Comparison of ENCODE assay signal across 8 cellular contexts in the genomic region with DNA sequence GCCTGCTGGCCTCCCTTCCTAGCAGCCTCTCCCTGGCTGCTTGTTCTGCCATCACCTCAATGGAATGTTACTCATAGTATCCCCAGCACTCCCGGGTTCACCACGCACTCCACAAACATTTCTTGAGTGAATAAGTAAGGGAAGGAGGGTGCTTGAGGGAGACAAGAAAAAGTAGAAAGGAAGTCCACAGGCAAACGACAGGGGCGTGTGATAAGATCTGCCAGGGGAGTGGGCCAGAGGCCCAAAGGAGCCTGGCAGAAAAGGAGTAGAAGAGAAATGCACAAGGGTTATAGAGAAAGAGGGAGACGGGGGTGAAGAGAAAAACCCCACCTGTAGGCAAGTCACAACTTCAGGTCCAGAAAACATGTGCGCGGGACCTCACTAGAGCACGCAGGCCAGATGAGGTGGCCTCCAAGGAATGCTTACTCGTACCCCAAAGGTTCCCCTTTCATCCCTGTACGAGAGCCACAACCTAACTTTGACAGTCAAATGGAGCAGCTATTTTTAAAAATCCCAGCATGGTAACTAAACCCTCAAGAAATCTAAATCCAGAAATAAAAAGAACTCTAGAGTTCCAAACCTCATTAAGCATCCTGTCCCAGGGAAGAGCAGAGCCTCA. TPM values are rescaled to one million over a fixed set of nuclear protein-coding genes. Genes with fewer than 3 reads are reported as not detected.
DNase-seq lines count a peak whose midpoint lies in the region; ATAC-seq and TF ChIP-seq lines count a peak whose summit lies in the region.

No MANE protein-coding gene starts in this region.

- H3K9ac ChIP-seq in MM.1S (ENCODE audit: low read length) = no peak overlapping the region

- H3K27me3 Mint-ChIP-seq in WTC11 (ENCODE audit: low read depth) = no peaks in the 10 kb centered on the region

- intact Hi-C loops in sigmoid colon (cut with DNase I) = no loop called here

- in situ Hi-C loops in GM13976 (cut with MboI; ENCODE audit: low sequenced_read_pairs, unreplicated experiment) = no loop called here

- peaks cover 32% of the 10 kb centered on the region for H3K4me1 Mint-ChIP-seq in WTC11

- no peaks in the 10 kb centered on the region for H3K9me3 Mint-ChIP-seq in WTC11

- H4K20me1 ChIP-seq in MM.1S (ENCODE audit: insufficient read depth, low read length) = no peaks in the 10 kb centered on the region

- peak overlapping the region; percentile 86 to 97 (median 88) for H3K27ac ChIP-seq in gastroesophageal sphincter
- H3K27ac ChIP-seq in sigmoid colon = peak overlapping the region; percentile 82 to 92 (median 88)
- H3K27ac ChIP-seq in MM.1S (ENCODE audit: low read length) = no peak overlapping the region

- H3K4me3 ChIP-seq in gastroesophageal sphincter (peak overlapping the region in 1 of 2 donors; percentile 12), sigmoid colon (peak overlapping the region in 2 of 4 donors; percentile 2 to 8), MM.1S (ENCODE audit: low read length) (no peak overlapping the region)

- peaks cover 0 to 3% of the 10 kb centered on the region in 2 donors for H3K36me3 ChIP-seq in gastroesophageal sphincter
- H3K36me3 ChIP-seq in sigmoid colon = no peaks in the 10 kb centered on the region
- no peaks in the 10 kb centered on the region for H3K36me3 ChIP-seq in MM.1S (replicated peaks; ENCODE audit: insufficient read depth, low read length)

- H3K4me1 ChIP-seq in gastroesophageal sphincter = peaks cover 27 to 100% (median 85%) of the 10 kb centered on the region in 3 donors
- H3K4me1 ChIP-seq in sigmoid colon = peaks cover 0 to 100% (median 97%) of the 10 kb centered on the region in 4 donors
- no peaks in the 10 kb centered on the region for H3K4me1 ChIP-seq in MM.1S (ENCODE audit: low read length)

- no peak overlapping the region for H3K4me2 ChIP-seq in MM.1S (ENCODE audit: low read depth, low read length)

- TF ChIP-seq CTCF in WTC11 (IDR thresholded peaks at IDR 0.05) (no peak), gastroesophageal sphincter (IDR thresholded peaks at IDR 0.05) (no peak), sigmoid colon (IDR thresholded peaks at IDR 0.05) (no peak), GM13976 (IDR thresholded peaks at IDR 0.05; ENCODE audit: borderline replicate concordance, control extremely low read depth, extremely low read depth, insufficient read depth, missing control alignments) (no peak), MM.1S (IDR thresholded peaks at IDR 0.05; ENCODE audit: low read length) (no peak)

- 30 to 55% methylated on average over 6 to 8 of the region's 10 CpGs for WGBS in gastroesophageal sphincter (ENCODE audit: low coverage in 1 of 2), 2 donors
- WGBS in sigmoid colon, 2 donors = 68 to 70% methylated on average over 10 of the region's 10 CpGs

- no peaks in the 10 kb centered on the region for H3K9me2 ChIP-seq in MM.1S (replicated peaks; ENCODE audit: insufficient read depth, low read length)

- TF ChIP-seq POLR2A in gastroesophageal sphincter (IDR thresholded peaks at IDR 0.05) (no peak), sigmoid colon (IDR thresholded peaks at IDR 0.05) (no peak)

- no peaks in the 10 kb centered on the region for H3K9me3 ChIP-seq in gastroesophageal sphincter
- no peaks in the 10 kb centered on the region for H3K9me3 ChIP-seq in sigmoid colon
- H3K9me3 ChIP-seq in MM.1S (replicated peaks; ENCODE audit: insufficient read depth, low read length) = no peaks in the 10 kb centered on the region

- H2AFZ ChIP-seq in MM.1S (ENCODE audit: low read length) = no peak overlapping the region

- no peak overlapping the region for H3K4me3 Mint-ChIP-seq in WTC11

- H3K27me3 ChIP-seq in gastroesophageal sphincter = no peaks in the 10 kb centered on the region
- H3K27me3 ChIP-seq in sigmoid colon = no peaks in the 10 kb centered on the region
- H3K27me3 ChIP-seq in MM.1S (replicated peaks; ENCODE audit: insufficient read depth, low read length) = no peaks in the 10 kb centered on the region

- H3F3A ChIP-seq in MM.1S (ENCODE audit: insufficient read depth, low read length) = no peaks in the 10 kb centered on the region

- H3K36me3 Mint-ChIP-seq in WTC11 = no peaks in the 10 kb centered on the region; the same call in 1 of the 2 replicates

- DNase-seq in EH (ENCODE audit: low read depth) = peak; percentile 95
- no peak for DNase-seq in WTC11 (ENCODE audit: low spot score)
- no peak for DNase-seq in sigmoid colon
- no peak for DNase-seq in GM13976 (ENCODE audit: low spot score)
- DNase-seq in MM.1S = no peak

- TF ChIP-seq EP300 in gastroesophageal sphincter (IDR thresholded peaks at IDR 0.05) = no peak
- TF ChIP-seq EP300 in sigmoid colon (IDR thresholded peaks at IDR 0.05) = no peak

- ATAC-seq in WTC11 (no peak), gastroesophageal sphincter (peak; percentile 64), GM21576 (IDR thresholded peaks at IDR 0.05; ENCODE audit: unreplicated experiment) (no peak), HG02610 (IDR thresholded peaks at IDR 0.05; ENCODE audit: unreplicated experiment) (no peak)

- H3K27ac Mint-ChIP-seq in WTC11 = peak overlapping the region; percentile 30; the same call in 1 of the 2 replicates

- CTCF ChIA-PET in WTC11 (lab: Charles Lee) = interaction anchor here (0.8 to 2.2 kb wide), 5 partner anchors 51 to 499 kb away, joined by 3 to 7 read pairs (median 5); no protein-coding TSS in a partner anchor

- POLR2A ChIA-PET in WTC11 (lab: Charles Lee) = no interaction called here

- H3K79me2 ChIP-seq in MM.1S (ENCODE audit: low read length) = peaks cover 54% of the 10 kb centered on the region

TF ChIP-seq in WTC11, 78 proteins besides CTCF, POLR2A, EP300 and RAD21 (continues in another document):
- TF ChIP-seq ZMAT4 (CRISPR knock-in tag; IDR thresholded peaks at IDR 0.05) (no peak), ZNF138 (CRISPR knock-in tag; conservative IDR thresholded peaks at IDR 0.05) (no peak), ZNF423 (CRISPR knock-in tag; IDR thresholded peaks at IDR 0.05) (no peak), PRRX2 (CRISPR knock-in tag; IDR thresholded peaks at IDR 0.05) (no peak), AR (CRISPR knock-in tag; IDR thresholded peaks at IDR 0.05) (no peak), JAZF1 (CRISPR knock-in tag; IDR thresholded peaks at IDR 0.05) (no peak), IRF2 (CRISPR knock-in tag; IDR thresholded peaks at IDR 0.05; ENCODE audit: borderline replicate concordance, low read depth) (no peak), ZNF396 (CRISPR knock-in tag; IDR thresholded peaks at IDR 0.05; ENCODE audit: borderline replicate concordance) (no peak)
- TF ChIP-seq, protein P1, sequence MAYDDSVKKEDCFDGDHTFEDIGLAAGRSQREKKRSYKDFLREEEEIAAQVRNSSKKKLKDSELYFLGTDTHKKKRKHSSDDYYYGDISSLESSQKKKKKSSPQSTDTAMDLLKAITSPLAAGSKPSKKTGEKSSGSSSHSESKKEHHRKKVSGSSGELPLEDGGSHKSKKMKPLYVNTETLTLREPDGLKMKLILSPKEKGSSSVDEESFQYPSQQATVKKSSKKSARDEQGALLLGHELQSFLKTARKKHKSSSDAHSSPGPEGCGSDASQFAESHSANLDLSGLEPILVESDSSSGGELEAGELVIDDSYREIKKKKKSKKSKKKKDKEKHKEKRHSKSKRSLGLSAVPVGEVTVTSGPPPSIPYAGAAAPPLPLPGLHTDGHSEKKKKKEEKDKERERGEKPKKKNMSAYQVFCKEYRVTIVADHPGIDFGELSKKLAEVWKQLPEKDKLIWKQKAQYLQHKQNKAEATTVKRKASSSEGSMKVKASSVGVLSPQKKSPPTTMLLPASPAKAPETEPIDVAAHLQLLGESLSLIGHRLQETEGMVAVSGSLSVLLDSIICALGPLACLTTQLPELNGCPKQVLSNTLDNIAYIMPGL (CRISPR knock-in tag; IDR thresholded peaks at IDR 0.05) = no peak
- TF ChIP-seq, protein P2, sequence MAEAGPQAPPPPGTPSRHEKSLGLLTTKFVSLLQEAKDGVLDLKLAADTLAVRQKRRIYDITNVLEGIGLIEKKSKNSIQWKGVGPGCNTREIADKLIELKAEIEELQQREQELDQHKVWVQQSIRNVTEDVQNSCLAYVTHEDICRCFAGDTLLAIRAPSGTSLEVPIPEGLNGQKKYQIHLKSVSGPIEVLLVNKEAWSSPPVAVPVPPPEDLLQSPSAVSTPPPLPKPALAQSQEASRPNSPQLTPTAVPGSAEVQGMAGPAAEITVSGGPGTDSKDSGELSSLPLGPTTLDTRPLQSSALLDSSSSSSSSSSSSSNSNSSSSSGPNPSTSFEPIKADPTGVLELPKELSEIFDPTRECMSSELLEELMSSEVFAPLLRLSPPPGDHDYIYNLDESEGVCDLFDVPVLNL (CRISPR knock-in tag; IDR thresholded peaks at IDR 0.05; ENCODE audit: borderline replicate concordance, low read depth) = no peak

RNA-seq across cellular contexts. Expression of gene ZDHHC7, which starts 6.6 kb away (rescaled TPM):
- total RNA-seq in WTC11 (2021) = 35.7 to 38.7 TPM (median 38.1 TPM) in 3 replicates
- 10 to 100 TPM; 55.3 to 77.5 (median 66.3) TPM for total RNA-seq in gastroesophageal sphincter
- 10 to 100 TPM; 56.2 to 69.5 (median 63.7) TPM for total RNA-seq in sigmoid colon
- 10 to 100 TPM; 20.8 to 40.1 (median 22.2) TPM for polyA plus RNA-seq in sigmoid colon

RNA-seq across cellular contexts. Expression of gene KIAA0513, which starts 22.9 kb away (rescaled TPM):
- 6.4 to 7.8 TPM (median 7.3 TPM) in 3 replicates for total RNA-seq in WTC11 (2021)
- 10 to 100 TPM; 14.8 to 43.4 (median 28.5) TPM for total RNA-seq in gastroesophageal sphincter
- 10 to 100 TPM; 18.6 to 40.2 (median 26.4) TPM for total RNA-seq in sigmoid colon
- 10 to 100 TPM in 2 of 3 donors, 1 to 10 TPM in 1; 8.4 to 14.8 (median 10.6) TPM for polyA plus RNA-seq in sigmoid colon
